28 cellular contexts compared by ENCODE assay signal in genomic region chr2:152441961-152442360, GRCh38.
A peak's percentile ranks its signal among the peaks of the same experiment; 100 is the strongest.
DNase-seq lines count a peak whose midpoint lies in the region; ATAC-seq, FAIRE-seq and TF ChIP-seq lines count a peak whose summit lies in the region.
"Had no signal": no experiment of that assay in that cellular context is flagged by ENCODE, and none has a peak within 500 bp of the region (broad histone marks: within the 10 kb centered on the region; RNA-seq: fewer than 3 reads in every experiment).

No MANE protein-coding gene starts in this region.

- no peaks in the 10 kb centered on the region for H3K9me3 ChIP-seq in A549
- H3K9me3 ChIP-seq: breast epithelium, colonic mucosa, thyroid gland had no signal

- no peaks in the 10 kb centered on the region; the same call in 2 of the 3 replicates for H3K36me3 Mint-ChIP-seq in GM23338 (ENCODE audit: low read depth)

- TF ChIP-seq POLR2A in A549 (IDR thresholded peaks at IDR 0.05; ENCODE audit: low read length): no peak

- H3F3A ChIP-seq in GM23338 (replicated peaks; ENCODE audit: low read depth): no peaks in the 10 kb centered on the region

- TF ChIP-seq CTCF in A549 (IDR thresholded peaks at IDR 0.05) (0 out of 3 replicates have a peak, but pooled peaks have one; percentile 6), GM13977 (IDR thresholded peaks at IDR 0.05; ENCODE audit: extremely low read depth, insufficient read depth, missing control alignments) (peak; percentile 35), GM23338 (conservative IDR thresholded peaks at IDR 0.05; ENCODE audit: low read depth in 2 of 2) (peak; percentile 40 to 55; a peak in 3 of 4 replicates), bronchial epithelial cell (IDR thresholded peaks at IDR 0.05; ENCODE audit: insufficient read depth, low read length, severe bottlenecking) (peak; percentile 21)

- no peak overlapping the region for H2AFZ ChIP-seq in GM23338

- H3K27me3 ChIP-seq in GM23338 (ENCODE audit: insufficient read depth) (no peaks in the 10 kb centered on the region), bronchial epithelial cell (ENCODE audit: control insufficient read depth, insufficient read depth, low read length) (no peaks in the 10 kb centered on the region)
- H3K27me3 ChIP-seq: breast epithelium, colonic mucosa, thyroid gland had no signal

- no peak overlapping the region for H3K4me3 ChIP-seq in A549
- no peak overlapping the region for H3K4me3 ChIP-seq in GM23338
- no peak overlapping the region for H3K4me3 ChIP-seq in bronchial epithelial cell (ENCODE audit: low read depth, low read length)
- H3K4me3 ChIP-seq: breast epithelium, colonic mucosa, smooth muscle cell, thyroid gland had no signal

- H4K20me1 ChIP-seq in GM23338 (replicated peaks; ENCODE audit: insufficient read depth): peaks cover 4% of the 10 kb centered on the region; the same call in 1 of the 2 replicates

- 95% methylated on average over 7 of the region's 7 CpGs for WGBS in A549 (ENCODE audit: missing lambda C conversion rate)

- FAIRE-seq in A549 (lab: Jason Lieb, UNC) (no peak), bronchial epithelial cell (lab: Jason Lieb, UNC) (no peak)
- FAIRE-seq: GM19239 had no signal

- H3K4me2 ChIP-seq in A549 (no peak overlapping the region), GM23338 (no peak overlapping the region)
- H3K4me2 ChIP-seq: smooth muscle cell had no signal

- TF ChIP-seq EP300 in A549 (IDR thresholded peaks at IDR 0.05): no peak

- H3K9me3 Mint-ChIP-seq in GM23338: no peaks in the 10 kb centered on the region
- H3K9me3 Mint-ChIP-seq: activated naive CD4-positive, alpha-beta T cell treated with anti-CD3 and anti-CD28 coated beads for 36 hours had no signal

- peaks cover 98% of the 10 kb centered on the region for H3K79me2 ChIP-seq in GM23338 (replicated peaks; ENCODE audit: insufficient read depth)

- H3K4me1 ChIP-seq in A549: peaks cover 49% of the 10 kb centered on the region
- peaks cover 47% of the 10 kb centered on the region for H3K4me1 ChIP-seq in GM23338 (ENCODE audit: insufficient read depth)
- H3K4me1 ChIP-seq: breast epithelium, colonic mucosa had no signal

- DNase-seq in A549 (ENCODE audit: low read depth in 1 of 2, low spot score in 1 of 2) (no peak), GM13977 (ENCODE audit: low spot score) (peak; percentile 12), GM23338 (ENCODE audit: low spot score) (peak; percentile 45), bronchial epithelial cell (ENCODE audit: low read depth) (no peak), SW480 (ENCODE audit: low spot score) (no peak), NCI-H510A treated with DMSO at 0.1 percent for 48 hours (lab: John Stamatoyannopoulos, UW) (no peak)
- DNase-seq in stimulated activated CD4-positive, alpha-beta T cell treated with anti-CD3 and anti-CD28 coated beads, Interleukin-2, amount 100 ng/mL, for 48 hours: no peak
- DNase-seq: activated naive CD4-positive, alpha-beta T cell treated with anti-CD3 and anti-CD28 coated beads for 36 hours; activated T-cell treated with anti-CD3 and anti-CD28 coated beads, Interleukin-2, amount 50 U/mL, for 72 hours; amniotic stem cell; colonic mucosa; DMS53; HCEC 1CT; NCI-H1048; NCI-H2029 treated with DMSO at 0.1 percent for 48 hours; NCI-H345; nucleus accumbens; PC-3; SHP77; stimulated activated CD4-positive, alpha-beta T cell treated with anti-CD3 and anti-CD28 coated beads, Interleukin-4, amount 100 ng/mL, for 1 hour; stimulated activated naive CD4-positive, alpha-beta T cell treated with Interleukin-2 at 50 U/mL for 16 hours; SW 1271; thyroid gland had no signal

- H3K27ac ChIP-seq in A549: no peak overlapping the region
- no peak overlapping the region for H3K27ac ChIP-seq in GM23338 (ENCODE audit: low read depth)
- H3K27ac ChIP-seq: 22Rv1, breast epithelium, colonic mucosa, thyroid gland had no signal

- H3K27ac Mint-ChIP-seq in GM23338: peak overlapping the region; percentile 10
- H3K27ac Mint-ChIP-seq: activated naive CD4-positive, alpha-beta T cell treated with anti-CD3 and anti-CD28 coated beads for 36 hours; activated T-cell treated with anti-CD3 and anti-CD28 coated beads, Interleukin-2, amount 50 U/mL, for 72 hours had no signal

- 0 out of 2 replicates have a peak, but pooled peaks cover 4% of the 10 kb centered on the region for H3K9me2 ChIP-seq in GM23338 (ENCODE audit: insufficient read depth)

- CTCF ChIA-PET in A549 (lab: Yijun Ruan, JAX): no interaction called here

- H3K36me3 ChIP-seq in GM23338 (ENCODE audit: insufficient read depth) (no peaks in the 10 kb centered on the region), bronchial epithelial cell (ENCODE audit: control insufficient read depth, insufficient read depth, low read length) (no peaks in the 10 kb centered on the region)
- H3K36me3 ChIP-seq: breast epithelium, colonic mucosa, thyroid gland had no signal

- peaks cover 7% of the 10 kb centered on the region for H3K27me3 Mint-ChIP-seq in GM23338 (ENCODE audit: insufficient read depth, low read depth, poor library complexity)

- ATAC-seq in A549: no peak
- ATAC-seq in GM23338: peak; percentile 29; the same call in 2 of the 3 replicates
- no peak for ATAC-seq in HG02610 (IDR thresholded peaks at IDR 0.05; ENCODE audit: unreplicated experiment)
- ATAC-seq: activated T-cell treated with anti-CD3 and anti-CD28 coated beads, Interleukin-2, amount 50 U/mL, for 72 hours; PC-3 had no signal

- peaks cover 75% of the 10 kb centered on the region for H3K4me1 Mint-ChIP-seq in GM23338

- H3K4me3 Mint-ChIP-seq in GM23338: no peak overlapping the region
- H3K4me3 Mint-ChIP-seq: activated naive CD4-positive, alpha-beta T cell treated with anti-CD3 and anti-CD28 coated beads for 36 hours; activated T-cell treated with anti-CD3 and anti-CD28 coated beads, Interleukin-2, amount 50 U/mL, for 72 hours had no signal

- no peak for TF ChIP-seq RAD21 in A549 (conservative IDR thresholded peaks at IDR 0.05 in 1 of 2, IDR thresholded peaks at IDR 0.05 in 1 of 2)

- POLR2A ChIA-PET in A549 (lab: Yijun Ruan, JAX): no interaction called here

- in situ Hi-C loops in GM13977 (cut with MboI; ENCODE audit: low pct_unique_long_range_greater_than_20kb, low sequenced_read_pairs, unreplicated experiment): no loop called here

TF ChIP-seq in A549, 52 proteins besides CTCF, POLR2A, EP300 and RAD21:
- TF ChIP-seq RCOR1 (IDR thresholded peaks at IDR 0.05; ENCODE audit: low read depth, low read length) (no peak), CBX2 (IDR thresholded peaks at IDR 0.05; ENCODE audit: borderline replicate concordance, low read depth) (no peak), ESRRA (IDR thresholded peaks at IDR 0.05; ENCODE audit: borderline replicate concordance, low read length) (no peak), CHD2 (IDR thresholded peaks at IDR 0.05; ENCODE audit: low read length, partially characterized antibody) (no peak), SMC3 (IDR thresholded peaks at IDR 0.05) (no peak), RFX5 (IDR thresholded peaks at IDR 0.05) (no peak), RARB (CRISPR knock-in tag; IDR thresholded peaks at IDR 0.05) (no peak), KDM5A (IDR thresholded peaks at IDR 0.05) (no peak), POLR2AphosphoS2 (conservative IDR thresholded peaks at IDR 0.05; ENCODE audit: low read length) (no peak)
TF ChIP-seq in A549: peak in this region for 0.

TF ChIP-seq in GM23338, 12 proteins besides CTCF, POLR2A, EP300 and RAD21 (continues in another document):
- no peak for TF ChIP-seq JUNB (IDR thresholded peaks at IDR 0.05; ENCODE audit: unreplicated experiment)

Comparison
In these comparisons a context has a peak if more than half of its experiments do, and no peak if none do; other contexts are left out.
1. DNase-seq: peak in GM13977 (single experiment) and GM23338 (single experiment); none in A549 (0 of 2), bronchial epithelial cell (single experiment), SW480 (single experiment), stimulated activated CD4-positive, alpha-beta T cell treated with anti-CD3 and anti-CD28 coated beads, Interleukin-2, amount 100 ng/mL, for 48 hours (0 of 2) and NCI-H510A treated with DMSO at 0.1 percent for 48 hours (single experiment).
2. Peak in every context shown above with its lines, with median percentiles within 50 percentile points of each other: CTCF ChIP-seq.